Comparison of ENCODE assay signal across 15 cellular contexts in genomic region chr12:81208193-81208946, GRCh38.
DNase-seq lines count a peak whose midpoint lies in the region; ATAC-seq and TF ChIP-seq lines count a peak whose summit lies in the region.
"Had no signal": no experiment of that assay in that cellular context is flagged by ENCODE, and none has a peak within 500 bp of the region (broad histone marks: within the 10 kb centered on the region; RNA-seq: fewer than 3 reads in every experiment).

No MANE protein-coding gene starts in this region.

- DNase-seq in NCI-H510A treated with DMSO at 0.1 percent for 48 hours (lab: John Stamatoyannopoulos, UW), result peak; percentile 17
- no peak for DNase-seq in NCI-H510A (lab: John Stamatoyannopoulos, UW)
- DNase-seq in SHP77 treated with DMSO at 0.1 percent for 48 hours (lab: John Stamatoyannopoulos, UW), result peak; percentile 58
- peak in 1 of 2 donors; percentile 34 for DNase-seq in uterus
- no peak for DNase-seq in PC-3
- no peak for DNase-seq in activated CD4-positive, alpha-beta T cell treated with anti-CD3 and anti-CD28 coated beads, Interleukin-2, amount 10 ng/mL, durations not matched to agents 24 days and 14 days
- DNase-seq in prostate gland (ENCODE audit: low spot score), result no peak
- DNase-seq: ACHN; activated T-cell treated with anti-CD3 and anti-CD28 coated beads, Interleukin-2, amount 50 U/mL, for 48 hours; naive thymus-derived CD4-positive, alpha-beta T cell; NCI-H524; retina; trophoblast cell had no signal

- H3K36me3 Mint-ChIP-seq in activated CD4-positive, alpha-beta T cell treated with anti-CD3 and anti-CD28 coated beads, Interleukin-2, amount 10 ng/mL, durations not matched to agents 24 days and 14 days (ENCODE audit: low read depth), result no peaks in the 10 kb centered on the region
- H3K36me3 Mint-ChIP-seq: IgD-negative memory B cell; naive thymus-derived CD4-positive, alpha-beta T cell had no signal

- no peaks in the 10 kb centered on the region for H3K27me3 ChIP-seq in iPS-18a (ENCODE audit: control insufficient read depth, insufficient read depth, low read length)
- H3K27me3 ChIP-seq in uterus, result no peaks in the 10 kb centered on the region
- no peaks in the 10 kb centered on the region for H3K27me3 ChIP-seq in PC-3 (ENCODE audit: low read length)
- no peaks in the 10 kb centered on the region for H3K27me3 ChIP-seq in prostate gland (replicated peaks; ENCODE audit: insufficient read depth)

- intact Hi-C loops in uterus (cut with DNase I; ENCODE audit: low total_unique reads) (no loop called here), PC-3 (cut with micrococcal nuclease) (no loop called here), prostate gland (cut with DNase I) (no loop called here)
- intact Hi-C loops in activated CD4-positive, alpha-beta T cell treated with anti-CD3 and anti-CD28 coated beads, Interleukin-2, amount 10 ng/mL, durations not matched to agents 24 days and 14 days (cut with micrococcal nuclease), result no loop called here

- peaks cover 58% of the 10 kb centered on the region for H3K4me1 ChIP-seq in iPS-18a (ENCODE audit: control insufficient read depth, low read depth, low read length)
- H3K4me1 ChIP-seq in uterus, result peaks cover 0 to 6% of the 10 kb centered on the region in 2 donors
- H3K4me1 ChIP-seq in PC-3 (ENCODE audit: insufficient read depth, low read length), result peaks cover 11% of the 10 kb centered on the region; the same call in 1 of the 2 replicates
- no peaks in the 10 kb centered on the region for H3K4me1 ChIP-seq in prostate gland (replicated peaks)

- H2AFZ ChIP-seq in PC-3 (ENCODE audit: low read length), result no peak overlapping the region

- no peaks in the 10 kb centered on the region for H4K20me1 ChIP-seq in PC-3 (ENCODE audit: low read length)

- no peaks in the 10 kb centered on the region for H3K79me2 ChIP-seq in PC-3 (ENCODE audit: low read length)

- TF ChIP-seq CTCF in uterus (IDR thresholded peaks at IDR 0.05) (no peak), PC-3 (conservative IDR thresholded peaks at IDR 0.05; ENCODE audit: low read depth, low read length) (no peak), prostate gland (IDR thresholded peaks at IDR 0.05) (no peak)

- no TSS peak for BruUV-seq in PC-3 (replicated peaks; lab: Mats Ljungman, UMichigan)

- no peak overlapping the region for H3K4me2 ChIP-seq in PC-3 (ENCODE audit: low read length)

- H3K4me3 ChIP-seq in iPS-18a (ENCODE audit: low read length) (peak overlapping the region; percentile 18), uterus (no peak overlapping the region), PC-3 (ENCODE audit: low read length) (no peak overlapping the region), prostate gland (no peak overlapping the region)

- H3K27me3 Mint-ChIP-seq in activated CD4-positive, alpha-beta T cell treated with anti-CD3 and anti-CD28 coated beads, Interleukin-2, amount 10 ng/mL, durations not matched to agents 24 days and 14 days, result no peaks in the 10 kb centered on the region
- H3K27me3 Mint-ChIP-seq: IgD-negative memory B cell; naive thymus-derived CD4-positive, alpha-beta T cell had no signal

- no peak overlapping the region for H3K4me3 Mint-ChIP-seq in activated CD4-positive, alpha-beta T cell treated with anti-CD3 and anti-CD28 coated beads, Interleukin-2, amount 10 ng/mL, durations not matched to agents 24 days and 14 days
- H3K4me3 Mint-ChIP-seq: IgD-negative memory B cell; naive thymus-derived CD4-positive, alpha-beta T cell had no signal

- H3K36me3 ChIP-seq in iPS-18a (ENCODE audit: control insufficient read depth, low read depth, low read length) (no peaks in the 10 kb centered on the region), uterus (no peaks in the 10 kb centered on the region), PC-3 (ENCODE audit: low read depth, low read length) (no peaks in the 10 kb centered on the region), prostate gland (no peaks in the 10 kb centered on the region)

- 65% methylated on average over 10 of the region's 10 CpGs for WGBS in prostate gland

- no peaks in the 10 kb centered on the region for H3K9me3 Mint-ChIP-seq in activated CD4-positive, alpha-beta T cell treated with anti-CD3 and anti-CD28 coated beads, Interleukin-2, amount 10 ng/mL, durations not matched to agents 24 days and 14 days

- no peaks in the 10 kb centered on the region for H3K9me2 ChIP-seq in PC-3 (replicated peaks; ENCODE audit: low read length)

- H3F3A ChIP-seq in PC-3 (ENCODE audit: low read length, unreplicated experiment), result no peaks in the 10 kb centered on the region

- ATAC-seq in PC-3, result no peak
- ATAC-seq: naive thymus-derived CD4-positive, alpha-beta T cell had no signal

- POLR2A ChIA-PET in PC-3 (lab: Charles Lee; ENCODE audit: unreplicated experiment), result no interaction called here

- H3K9ac ChIP-seq in iPS-18a (ENCODE audit: low read length) (no peak overlapping the region), PC-3 (ENCODE audit: low read length) (no peak overlapping the region)

- TF ChIP-seq POLR2A in uterus (IDR thresholded peaks at IDR 0.05), result no peak
- TF ChIP-seq POLR2A in prostate gland (IDR thresholded peaks at IDR 0.05), result no peak

- no peaks in the 10 kb centered on the region for H3K4me1 Mint-ChIP-seq in activated CD4-positive, alpha-beta T cell treated with anti-CD3 and anti-CD28 coated beads, Interleukin-2, amount 10 ng/mL, durations not matched to agents 24 days and 14 days
- H3K4me1 Mint-ChIP-seq: IgD-negative memory B cell; naive thymus-derived CD4-positive, alpha-beta T cell had no signal

- H3K27ac Mint-ChIP-seq in activated CD4-positive, alpha-beta T cell treated with anti-CD3 and anti-CD28 coated beads, Interleukin-2, amount 10 ng/mL, durations not matched to agents 24 days and 14 days, result no peak overlapping the region
- H3K27ac Mint-ChIP-seq: IgD-negative memory B cell; naive thymus-derived CD4-positive, alpha-beta T cell had no signal

- no peak overlapping the region for H3K27ac ChIP-seq in iPS-18a (ENCODE audit: low read length)
- H3K27ac ChIP-seq in uterus, result peak overlapping the region; percentile 64 to 87
- H3K27ac ChIP-seq in PC-3 (ENCODE audit: low read length), result no peak overlapping the region
- no peak overlapping the region for H3K27ac ChIP-seq in prostate gland

- CTCF ChIA-PET in PC-3 (lab: Charles Lee), result no interaction called here

- H3K9me3 ChIP-seq in iPS-18a (ENCODE audit: control insufficient read depth, low read depth, low read length), result no peaks in the 10 kb centered on the region
- H3K9me3 ChIP-seq in uterus, result no peaks in the 10 kb centered on the region
- no peaks in the 10 kb centered on the region for H3K9me3 ChIP-seq in PC-3 (ENCODE audit: low read length)
- H3K9me3 ChIP-seq in prostate gland, result no peaks in the 10 kb centered on the region

Comparison
In these comparisons a context has a peak if more than half of its experiments do, and no peak if none do; other contexts are left out.
1. DNase-seq: peak in NCI-H510A treated with DMSO at 0.1 percent for 48 hours (single experiment) and SHP77 treated with DMSO at 0.1 percent for 48 hours (single experiment); none in NCI-H510A (single experiment), PC-3 (single experiment), activated CD4-positive, alpha-beta T cell treated with anti-CD3 and anti-CD28 coated beads, Interleukin-2, amount 10 ng/mL, durations not matched to agents 24 days and 14 days (single experiment) and prostate gland (single experiment).
2. H3K27ac ChIP-seq: peak in uterus (2 of 2); none in iPS-18a (single experiment), PC-3 (single experiment) and prostate gland (0 of 2).